ENCODE assay signal across 8 cellular contexts in the genomic region with DNA sequence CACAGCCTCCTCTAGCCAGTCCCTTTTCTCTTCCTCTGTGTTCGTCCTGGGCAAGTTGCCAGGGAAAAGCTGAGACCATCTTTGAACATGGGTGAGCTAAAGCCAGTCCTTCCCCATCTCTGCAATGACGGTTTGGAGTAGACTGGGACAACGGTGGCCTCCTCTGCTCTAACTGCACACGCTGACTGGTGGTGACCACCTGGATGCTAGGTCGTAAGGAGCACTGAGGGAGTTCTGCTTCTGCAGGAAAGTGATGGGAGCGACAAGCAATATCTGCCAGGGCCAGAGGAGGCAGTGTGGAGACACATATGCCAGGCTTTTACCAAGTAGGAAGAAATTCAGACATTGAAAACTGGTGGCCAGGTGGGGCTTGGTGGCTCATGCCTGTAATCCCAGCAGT.
DNase-seq lines count a peak whose midpoint lies in the region; ATAC-seq, FAIRE-seq and TF ChIP-seq lines count a peak whose summit lies in the region.

No MANE protein-coding gene starts in this region.

- no peaks in the 10 kb centered on the region for H3K4me1 ChIP-seq in heart left ventricle
- no peaks in the 10 kb centered on the region for H3K4me1 ChIP-seq in small intestine (ENCODE audit: control insufficient read depth in 2 of 2, insufficient read depth in 1 of 2, low read depth in 1 of 2, low read length in 1 of 2)

- H3K4me1 Mint-ChIP-seq in activated CD4-positive, alpha-beta T cell treated with anti-CD3 and anti-CD28 coated beads, Interleukin-2, amount 10 ng/mL, durations not matched to agents 7 days and 5 days = no peaks in the 10 kb centered on the region
- H3K4me1 Mint-ChIP-seq in glutamatergic neuron (ENCODE audit: low read depth, unreplicated experiment) = peaks cover 2% of the 10 kb centered on the region

- H3K4me3 Mint-ChIP-seq in activated CD4-positive, alpha-beta T cell treated with anti-CD3 and anti-CD28 coated beads, Interleukin-2, amount 10 ng/mL, durations not matched to agents 7 days and 5 days = no peak overlapping the region
- H3K4me3 Mint-ChIP-seq in glutamatergic neuron (ENCODE audit: unreplicated experiment) = no peak overlapping the region

- whole genome bisulfite sequencing in heart left ventricle, 4 donors = 16 to 20% (median 18%) methylated on average over 6 of the region's 6 CpGs
- 16 to 36% (median 28%) methylated on average over 6 of the region's 6 CpGs for WGBS in small intestine, 3 donors

- H3K27ac Mint-ChIP-seq in activated CD4-positive, alpha-beta T cell treated with anti-CD3 and anti-CD28 coated beads, Interleukin-2, amount 10 ng/mL, durations not matched to agents 7 days and 5 days = no peak overlapping the region
- H3K27ac Mint-ChIP-seq in glutamatergic neuron (ENCODE audit: unreplicated experiment) = no peak overlapping the region

- H3K9me3 ChIP-seq in heart left ventricle (no peaks in the 10 kb centered on the region), small intestine (ENCODE audit: control insufficient read depth, low read depth) (no peaks in the 10 kb centered on the region)

- FAIRE-seq in small intestine (lab: Jason Lieb, UNC) = no peak

- no peaks in the 10 kb centered on the region for H3K27me3 ChIP-seq in heart left ventricle
- H3K27me3 ChIP-seq in small intestine (ENCODE audit: control insufficient read depth in 2 of 2, insufficient read depth in 2 of 2, low read length in 2 of 2) = no peaks in the 10 kb centered on the region

- no peaks in the 10 kb centered on the region for H3K9me3 Mint-ChIP-seq in activated CD4-positive, alpha-beta T cell treated with anti-CD3 and anti-CD28 coated beads, Interleukin-2, amount 10 ng/mL, durations not matched to agents 7 days and 5 days
- no peaks in the 10 kb centered on the region for H3K9me3 Mint-ChIP-seq in glutamatergic neuron (ENCODE audit: unreplicated experiment)

- H3K36me3 Mint-ChIP-seq in activated CD4-positive, alpha-beta T cell treated with anti-CD3 and anti-CD28 coated beads, Interleukin-2, amount 10 ng/mL, durations not matched to agents 7 days and 5 days (ENCODE audit: low read depth) = peaks cover 7% of the 10 kb centered on the region
- H3K36me3 Mint-ChIP-seq in glutamatergic neuron (ENCODE audit: unreplicated experiment) = no peaks in the 10 kb centered on the region

- TF ChIP-seq CTCF in heart left ventricle (IDR thresholded peaks at IDR 0.05) = peak in 7 of 12 donors; percentile 27 to 52 (median 42)
- peak; percentile 72 for TF ChIP-seq CTCF in LNCaP clone FGC (IDR thresholded peaks at IDR 0.05; ENCODE audit: control insufficient read depth, extremely low read depth, insufficient read depth)
- TF ChIP-seq CTCF in glutamatergic neuron (IDR thresholded peaks at IDR 0.05; ENCODE audit: partially characterized antibody, unreplicated experiment) = peak; percentile 73

- no peak overlapping the region for H3K4me3 ChIP-seq in heart left ventricle
- no peak overlapping the region for H3K4me3 ChIP-seq in LNCaP clone FGC (ENCODE audit: low read depth, low read length)
- H3K4me3 ChIP-seq in small intestine (ENCODE audit: low read depth in 1 of 2, low read length in 2 of 2) = no peak overlapping the region

- no peaks in the 10 kb centered on the region for H3K36me3 ChIP-seq in heart left ventricle
- no peaks in the 10 kb centered on the region for H3K36me3 ChIP-seq in small intestine (ENCODE audit: control insufficient read depth in 2 of 2, insufficient read depth in 2 of 2, low read length in 2 of 2)

- TF ChIP-seq POLR2A in heart left ventricle (IDR thresholded peaks at IDR 0.05) = no peak

- DNase-seq in heart left ventricle (no peak), cardiac septum (ENCODE audit: low spot score) (no peak), LNCaP clone FGC (ENCODE audit: low read depth) (peak; percentile 39), glutamatergic neuron (peak; percentile 71), small intestine (peak; percentile 43), amniotic stem cell (lab: John Stamatoyannopoulos, UW) (no peak)
- DNase-seq in activated CD4-positive, alpha-beta T cell treated with anti-CD3 and anti-CD28 coated beads, Interleukin-2, amount 10 ng/mL, durations not matched to agents 7 days and 5 days = peak; percentile 19

- H3K27me3 Mint-ChIP-seq in activated CD4-positive, alpha-beta T cell treated with anti-CD3 and anti-CD28 coated beads, Interleukin-2, amount 10 ng/mL, durations not matched to agents 7 days and 5 days = no peaks in the 10 kb centered on the region
- no peaks in the 10 kb centered on the region for H3K27me3 Mint-ChIP-seq in glutamatergic neuron (ENCODE audit: unreplicated experiment)

- H3K27ac ChIP-seq in heart left ventricle (no peak overlapping the region), small intestine (ENCODE audit: low read depth in 1 of 2, low read length in 1 of 2) (no peak overlapping the region)

- peak in 2 of 4 donors; percentile 36 to 52 for ATAC-seq in heart left ventricle
- ATAC-seq in HG03442 (IDR thresholded peaks at IDR 0.05; ENCODE audit: unreplicated experiment) = no peak

- intact Hi-C loops in heart left ventricle (cut with DNase I) = loop anchor here in 3 of 10 donors (10.0 kb wide), 2 partner anchors 146 to 346 kb away; no protein-coding TSS in a partner anchor
- intact Hi-C loops in cardiac septum (cut with DNase I) = loop anchor here (5.0 kb wide), 1 partner anchor 154 kb away; no protein-coding TSS in a partner anchor

- CTCF ChIA-PET in activated CD4-positive, alpha-beta T cell treated with anti-CD3 and anti-CD28 coated beads, Interleukin-2, amount 10 ng/mL, durations not matched to agents 7 days and 5 days (lab: Charles Lee) = interaction anchor here (0.8 to 1.1 kb wide), 2 partner anchors 37 to 168 kb away, joined by 3 read pairs; no protein-coding TSS in a partner anchor

- POLR2A ChIA-PET in activated CD4-positive, alpha-beta T cell treated with anti-CD3 and anti-CD28 coated beads, Interleukin-2, amount 10 ng/mL, durations not matched to agents 7 days and 5 days (lab: Charles Lee) = interaction anchor here (0.5 kb wide), 1 partner anchor 18 kb away, joined by 3 read pairs; no protein-coding TSS in a partner anchor

Comparison
In these comparisons a context has a peak if more than half of its experiments do, and no peak if none do; other contexts are left out.
1. DNase-seq: peak in LNCaP clone FGC (single experiment), activated CD4-positive, alpha-beta T cell treated with anti-CD3 and anti-CD28 coated beads, Interleukin-2, amount 10 ng/mL, durations not matched to agents 7 days and 5 days (single experiment), glutamatergic neuron (single experiment) and small intestine (single experiment); none in heart left ventricle (0 of 5), cardiac septum (single experiment) and amniotic stem cell (single experiment).
2. Peak in every context shown above with its lines, with median percentiles within 50 percentile points of each other: CTCF ChIP-seq.